ENCODE assay signal across 8 cellular contexts in the genomic region with DNA sequence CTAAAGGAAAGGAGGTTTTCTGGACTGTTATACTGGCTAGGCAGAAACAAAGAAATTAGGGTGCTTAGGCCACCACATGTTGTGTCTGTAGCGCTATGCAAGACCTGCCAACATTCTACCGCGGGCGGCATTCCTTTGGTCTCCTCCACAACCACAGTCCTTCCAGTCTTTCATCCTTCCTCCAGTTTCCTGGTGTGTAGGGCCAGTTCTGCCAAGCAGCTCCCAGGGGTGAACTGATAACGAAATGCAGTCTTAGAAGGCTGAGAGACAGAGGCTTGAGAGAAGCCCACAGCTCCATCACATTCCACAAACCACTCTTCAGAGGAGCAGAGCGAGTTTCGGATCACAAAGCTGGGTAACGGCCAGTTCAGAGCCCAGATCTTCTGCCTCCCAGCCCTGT. TPM values are rescaled to one million over a fixed set of nuclear protein-coding genes. Genes with fewer than 3 reads are reported as not detected.
DNase-seq lines count a peak whose midpoint lies in the region; ATAC-seq and TF ChIP-seq lines count a peak whose summit lies in the region.

No MANE protein-coding gene starts in this region.

- H3K4me2 ChIP-seq in Karpas-422 (ENCODE audit: low read depth, low read length, poor library complexity, severe bottlenecking): peak overlapping the region; percentile 70

- H3K4me1 Mint-ChIP-seq in CD8-positive, alpha-beta memory T cell: peaks cover 15 to 21% (median 19%) of the 10 kb centered on the region in 3 donors
- H3K4me1 Mint-ChIP-seq in chondrocyte (ENCODE audit: low read depth) (peaks cover 16% of the 10 kb centered on the region), nephron progenitor cell (peaks cover 12% of the 10 kb centered on the region)

- TF ChIP-seq CTCF in chondrocyte (IDR thresholded peaks at IDR 0.05) (no peak), nephron progenitor cell (IDR thresholded peaks at IDR 0.05) (no peak), Peyer's patch (IDR thresholded peaks at IDR 0.05) (no peak)

- no peak overlapping the region for H3K27ac ChIP-seq in CD8-positive, alpha-beta memory T cell (ENCODE audit: low read depth, low read length)
- H3K27ac ChIP-seq in Karpas-422 (ENCODE audit: low read length) (no peak overlapping the region), Peyer's patch (no peak overlapping the region)

- CTCF ChIA-PET in CD8-positive, alpha-beta memory T cell (lab: Charles Lee): interaction anchor here (1.2 to 2.1 kb wide), 4 partner anchors 9 to 50 kb away, joined by 3 to 6 read pairs (median 4); partner anchors contain the start of gene MBD1

- peak overlapping the region; percentile 66 to 98 (median 94) for H3K4me3 Mint-ChIP-seq in CD8-positive, alpha-beta memory T cell
- H3K4me3 Mint-ChIP-seq in chondrocyte (ENCODE audit: unreplicated experiment) (peak overlapping the region; percentile 87), nephron progenitor cell (peak overlapping the region; percentile 81)

- no peaks in the 10 kb centered on the region for H4K20me1 ChIP-seq in Karpas-422 (ENCODE audit: insufficient read depth, low read depth, low read length)

- peak overlapping the region; percentile 58 for H3K4me3 ChIP-seq in CD8-positive, alpha-beta memory T cell (ENCODE audit: low read length)
- H3K4me3 ChIP-seq in Karpas-422 (ENCODE audit: low read length): peak overlapping the region; percentile 66
- peak overlapping the region in 1 of 4 donors; percentile 50 for H3K4me3 ChIP-seq in Peyer's patch

- no peak for TF ChIP-seq POLR2A in Peyer's patch (IDR thresholded peaks at IDR 0.05)

- peaks cover 26 to 58% of the 10 kb centered on the region in 2 donors for H3K27me3 Mint-ChIP-seq in CD8-positive, alpha-beta memory T cell
- H3K27me3 Mint-ChIP-seq in chondrocyte (ENCODE audit: low read depth): peaks cover 30% of the 10 kb centered on the region
- peaks cover 24% of the 10 kb centered on the region for H3K27me3 Mint-ChIP-seq in nephron progenitor cell (ENCODE audit: low read depth, poor library complexity)

- H3K9me2 ChIP-seq in Karpas-422 (replicated peaks; ENCODE audit: insufficient read depth, low read length): no peaks in the 10 kb centered on the region

- peak overlapping the region in 4 of 8 donors; percentile 22 to 87 (median 51) for H3K27ac Mint-ChIP-seq in CD8-positive, alpha-beta memory T cell
- no peak overlapping the region for H3K27ac Mint-ChIP-seq in chondrocyte (ENCODE audit: unreplicated experiment)
- no peak overlapping the region for H3K27ac Mint-ChIP-seq in nephron progenitor cell

- H3K36me3 Mint-ChIP-seq in CD8-positive, alpha-beta memory T cell: peaks cover 0 to 4% (median 3%) of the 10 kb centered on the region in 3 donors
- no peaks in the 10 kb centered on the region for H3K36me3 Mint-ChIP-seq in chondrocyte (ENCODE audit: low read depth)
- H3K36me3 Mint-ChIP-seq in nephron progenitor cell (ENCODE audit: low read depth): no peaks in the 10 kb centered on the region

- peaks cover 0 to 4% (median 2%) of the 10 kb centered on the region in 5 donors for H3K9me3 Mint-ChIP-seq in CD8-positive, alpha-beta memory T cell
- H3K9me3 Mint-ChIP-seq in chondrocyte (ENCODE audit: low read depth) (peaks cover 4% of the 10 kb centered on the region), nephron progenitor cell (peaks cover 29% of the 10 kb centered on the region)

- peak overlapping the region; percentile 68 for H3K9ac ChIP-seq in Karpas-422 (ENCODE audit: low read length)

- ATAC-seq in HG03469 (IDR thresholded peaks at IDR 0.05; ENCODE audit: unreplicated experiment): no peak

- peaks cover 8% of the 10 kb centered on the region for H3K4me1 ChIP-seq in CD8-positive, alpha-beta memory T cell (ENCODE audit: insufficient read depth, low read length)
- peaks cover 30% of the 10 kb centered on the region for H3K4me1 ChIP-seq in Karpas-422 (ENCODE audit: low read length)
- no peaks in the 10 kb centered on the region for H3K4me1 ChIP-seq in Peyer's patch

- H3K9me3 ChIP-seq in CD8-positive, alpha-beta memory T cell (ENCODE audit: low read length): no peaks in the 10 kb centered on the region
- peaks cover 5% of the 10 kb centered on the region; the same call in 1 of the 2 replicates for H3K9me3 ChIP-seq in Karpas-422 (ENCODE audit: low read length)
- H3K9me3 ChIP-seq in Peyer's patch: no peaks in the 10 kb centered on the region

- peak overlapping the region; percentile 52; the same call in 1 of the 2 replicates for H2AFZ ChIP-seq in Karpas-422 (ENCODE audit: low read length)

- POLR2A ChIA-PET in CD8-positive, alpha-beta memory T cell (lab: Charles Lee): interaction anchor here (1.7 kb wide), 1 partner anchor 25 kb away, joined by 6 read pairs; the partner anchor contains the start of gene MBD1

- H3K79me2 ChIP-seq in Karpas-422 (ENCODE audit: low read length): no peaks in the 10 kb centered on the region

- H3K36me3 ChIP-seq in CD8-positive, alpha-beta memory T cell (ENCODE audit: insufficient read depth, low read length): no peaks in the 10 kb centered on the region
- peaks cover 4% of the 10 kb centered on the region; the same call in 1 of the 2 replicates for H3K36me3 ChIP-seq in Karpas-422 (ENCODE audit: insufficient read depth, low read length)
- no peaks in the 10 kb centered on the region for H3K36me3 ChIP-seq in Peyer's patch

- H3K27me3 ChIP-seq in CD8-positive, alpha-beta memory T cell (ENCODE audit: insufficient read depth, low read length, poor library complexity, severe bottlenecking): no peaks in the 10 kb centered on the region
- H3K27me3 ChIP-seq in Karpas-422 (ENCODE audit: low read length) (peaks cover 5% of the 10 kb centered on the region; the same call in 1 of the 2 replicates), Peyer's patch (no peaks in the 10 kb centered on the region)

- no peak for DNase-seq in CD8-positive, alpha-beta memory T cell
- DNase-seq in Karpas-422 (no peak), chondrocyte (ENCODE audit: low spot score) (no peak), nephron progenitor cell (no peak), NOMO-1 treated with DMSO at 0.1 percent for 48 hours (lab: John Stamatoyannopoulos, UW; ENCODE audit: unreplicated experiment) (no peak), NCI-H1417 (lab: John Stamatoyannopoulos, UW) (no peak), Peyer's patch (no peak)

RNA-seq across cellular contexts. Expression of gene CXXC1, which starts 19.5 kb away (rescaled TPM):
- 100 to 1,000 TPM; 113 to 115 TPM for total RNA-seq in CD8-positive, alpha-beta memory T cell
- polyA plus RNA-seq in CD8-positive, alpha-beta memory T cell: 64.6 TPM
- 43.0 and 105 TPM in 2 replicates for total RNA-seq in Karpas-422 (2014; rRNA removed; shearing (Covaris generic); ENCODE audit: low replicate concordance)
- total RNA-seq in chondrocyte (47.6 to 60.3 TPM (median 59.2 TPM) in 3 replicates), Peyer's patch (100 to 1,000 TPM in 3 of 4 donors, 10 to 100 TPM in 1; 85.6 to 261 (median 130) TPM)

RNA-seq across cellular contexts. Expression of gene MBD1, which starts 25.6 kb away (rescaled TPM):
- total RNA-seq in CD8-positive, alpha-beta memory T cell: 10 to 100 TPM; 83.0 to 99.2 TPM
- 38.7 TPM for polyA plus RNA-seq in CD8-positive, alpha-beta memory T cell
- 33.0 and 85.4 TPM in 2 replicates for total RNA-seq in Karpas-422 (2014; rRNA removed; shearing (Covaris generic); ENCODE audit: low replicate concordance)
- total RNA-seq in chondrocyte: 60.3 to 68.4 TPM (median 62.0 TPM) in 3 replicates
- 100 to 1,000 TPM in 3 of 4 donors, 10 to 100 TPM in 1; 85.1 to 168 (median 115) TPM for total RNA-seq in Peyer's patch

RNA-seq across cellular contexts. Expression of gene CFAP53, which starts 40.6 kb away (rescaled TPM):
- under 1 TPM; 0.49 to 0.53 TPM for total RNA-seq in CD8-positive, alpha-beta memory T cell
- polyA plus RNA-seq in CD8-positive, alpha-beta memory T cell: not detected
- total RNA-seq in Karpas-422 (2014; rRNA removed; shearing (Covaris generic); ENCODE audit: low replicate concordance): 0.34 TPM in 1 of 2 replicates, not detected in the other
- total RNA-seq in chondrocyte (0.17 to 0.26 TPM in 2 of 3 replicates, not detected in the other), Peyer's patch (under 1 TPM in 1 of 4 donors, not detected in 3; 0.80 TPM)
